ENCODE assay signal across 8 cellular contexts in the genomic region with DNA sequence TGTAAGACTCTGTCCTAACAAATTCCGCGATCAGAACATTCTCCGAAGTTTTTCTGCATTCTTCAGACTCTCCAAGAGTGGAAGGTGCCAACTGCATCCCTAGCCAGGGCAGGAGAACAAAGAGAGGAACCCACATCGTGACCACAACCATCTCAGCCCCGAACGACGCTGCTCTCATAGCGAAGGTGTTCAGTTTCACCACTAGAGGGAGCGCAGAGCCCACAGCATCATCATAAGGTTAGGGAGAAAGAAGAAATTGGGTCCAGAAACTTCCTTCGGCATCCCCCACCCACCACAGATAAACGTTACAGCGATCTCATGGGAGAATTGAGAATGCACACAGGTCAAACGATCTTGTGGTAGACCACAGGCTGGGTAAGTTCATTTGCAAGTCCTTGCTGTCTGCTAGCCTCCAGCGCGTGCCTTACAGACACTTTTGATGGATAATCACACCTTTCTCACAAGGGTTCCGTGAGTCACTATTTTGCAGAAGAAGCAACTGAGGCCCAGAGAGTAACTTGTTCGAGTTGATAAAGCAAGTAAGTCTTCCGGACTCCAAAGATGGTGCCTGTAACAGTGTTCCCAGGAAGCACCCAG. TPM values are rescaled to one million over a fixed set of nuclear protein-coding genes. Genes with fewer than 3 reads are reported as not detected.
DNase-seq lines count a peak whose midpoint lies in the region; ATAC-seq, FAIRE-seq and TF ChIP-seq lines count a peak whose summit lies in the region.

No MANE protein-coding gene starts in this region.

- H3K9ac ChIP-seq in keratinocyte (ENCODE audit: control insufficient read depth, extremely low read depth, insufficient read depth, low read length), result no peak overlapping the region

- no peaks in the 10 kb centered on the region for H3K9me1 ChIP-seq in keratinocyte (ENCODE audit: control insufficient read depth, extremely low read depth, insufficient read depth, low read length)

- H4K20me1 ChIP-seq in keratinocyte (ENCODE audit: control insufficient read depth, extremely low read depth, insufficient read depth, low read length), result no peaks in the 10 kb centered on the region

- CTCF ChIA-PET in WTC11 (lab: Charles Lee), result interaction anchor here (0.6 to 1.4 kb wide), 2 partner anchors 14 to 557 kb away, joined by 3 read pairs; no protein-coding TSS in a partner anchor

- ATAC-seq in WTC11 (peak; percentile 63), GM18858 (IDR thresholded peaks at IDR 0.05; ENCODE audit: unreplicated experiment) (no peak)

- H3K36me3 ChIP-seq in bronchial epithelial cell (ENCODE audit: control insufficient read depth, insufficient read depth, low read length) (no peaks in the 10 kb centered on the region), keratinocyte (ENCODE audit: control insufficient read depth in 2 of 2, extremely low read depth in 1 of 2, insufficient read depth in 2 of 2, low read length in 2 of 2) (no peaks in the 10 kb centered on the region)

- peak; percentile 86 for FAIRE-seq in bronchial epithelial cell (lab: Jason Lieb, UNC)
- FAIRE-seq in keratinocyte (lab: Jason Lieb, UNC), result peak; percentile 73

- H3K36me3 Mint-ChIP-seq in HFFc6 (ENCODE audit: low read depth) (no peaks in the 10 kb centered on the region; the same call in 1 of the 2 replicates), WTC11 (peaks cover 8% of the 10 kb centered on the region)

- dilution Hi-C loops in keratinocyte (cut with MboI; ENCODE audit: extremely low pct_ligation_motif_present, low sequenced_read_pairs), result loop anchor here (25.0 kb wide), 1 partner anchor 562 kb away; no protein-coding TSS in a partner anchor

- peak; percentile 67 for DNase-seq in Caki2 (ENCODE audit: low read depth)
- peak; percentile 63 for DNase-seq in HFFc6
- peak; percentile 81 for DNase-seq in NCI-H2196 (lab: John Stamatoyannopoulos, UW; ENCODE audit: unreplicated experiment)
- peak; percentile 74 for DNase-seq in WTC11 (ENCODE audit: low spot score)
- DNase-seq in bronchial epithelial cell (ENCODE audit: low read depth), result peak; percentile 48
- DNase-seq in keratinocyte (ENCODE audit: low read depth, low spot score), result peak; percentile 46
- peak; percentile 17 for DNase-seq in stimulated activated CD4-positive, alpha-beta T cell treated with anti-CD3 and anti-CD28 coated beads, Interleukin-2, amount 100 ng/mL, for 4 hours (ENCODE audit: low read depth)

- H3K4me3 ChIP-seq in bronchial epithelial cell (ENCODE audit: low read depth, low read length) (no peak overlapping the region), keratinocyte (ENCODE audit: control insufficient read depth in 2 of 3, extremely low read depth in 1 of 3, insufficient read depth in 2 of 3, low read depth in 1 of 3, low read length in 3 of 3) (no peak overlapping the region)

- peak; percentile 98 for TF ChIP-seq CTCF in HFFc6 (IDR thresholded peaks at IDR 0.05)
- peak; percentile 88 for TF ChIP-seq CTCF in WTC11 (IDR thresholded peaks at IDR 0.05)
- TF ChIP-seq CTCF in bronchial epithelial cell (IDR thresholded peaks at IDR 0.05; ENCODE audit: insufficient read depth, low read length, severe bottlenecking), result peak; percentile 94
- peak; percentile 93 to 98 (median 94) for TF ChIP-seq CTCF in keratinocyte (optimal IDR thresholded peaks at IDR 0.05 in 1 of 3, IDR thresholded peaks at IDR 0.05 in 1 of 3, conservative IDR thresholded peaks at IDR 0.05 in 1 of 3; ENCODE audit: extremely low read depth in 1 of 3, insufficient read depth in 2 of 3, low read length in 3 of 3)

- H3K4me1 ChIP-seq in keratinocyte (ENCODE audit: control insufficient read depth, extremely low read depth, insufficient read depth, low read length), result no peaks in the 10 kb centered on the region

- in situ Hi-C loops in Caki2 (cut with HindIII; ENCODE audit: low pct_unique_long_range_greater_than_20kb, low sequenced_read_pairs), result no loop called here

- H3K27ac ChIP-seq in keratinocyte (ENCODE audit: control insufficient read depth, insufficient read depth, low read length), result no peak overlapping the region

- H3K4me1 Mint-ChIP-seq in HFFc6 (ENCODE audit: low read depth), result peaks cover 17% of the 10 kb centered on the region
- peaks cover 53% of the 10 kb centered on the region for H3K4me1 Mint-ChIP-seq in WTC11

- H3K4me3 Mint-ChIP-seq in HFFc6, result no peak overlapping the region; the same call in 1 of the 2 replicates
- no peak overlapping the region for H3K4me3 Mint-ChIP-seq in WTC11

- no peak overlapping the region for H2AFZ ChIP-seq in keratinocyte (ENCODE audit: control insufficient read depth, low read length)

- H3K27me3 Mint-ChIP-seq in HFFc6 (ENCODE audit: insufficient read depth) (peaks cover 5% of the 10 kb centered on the region), WTC11 (ENCODE audit: low read depth) (peaks cover 15% of the 10 kb centered on the region)

- POLR2A ChIA-PET in WTC11 (lab: Charles Lee), result no interaction called here

- H3K9me3 ChIP-seq in keratinocyte (ENCODE audit: control insufficient read depth, low read depth, low read length), result no peaks in the 10 kb centered on the region

- H3K9me3 Mint-ChIP-seq in HFFc6, result no peaks in the 10 kb centered on the region
- peaks cover 12% of the 10 kb centered on the region for H3K9me3 Mint-ChIP-seq in WTC11

- H3K79me2 ChIP-seq in keratinocyte (ENCODE audit: control insufficient read depth, insufficient read depth, low read length), result no peaks in the 10 kb centered on the region

- H3K4me2 ChIP-seq in keratinocyte (ENCODE audit: control insufficient read depth, extremely low read depth, insufficient read depth, low read depth, low read length), result no peak overlapping the region

- H3K27me3 ChIP-seq in bronchial epithelial cell (ENCODE audit: control insufficient read depth, insufficient read depth, low read length), result no peaks in the 10 kb centered on the region
- H3K27me3 ChIP-seq in keratinocyte (ENCODE audit: control insufficient read depth, extremely low read depth, insufficient read depth, low read length), result no peaks in the 10 kb centered on the region

- H3K27ac Mint-ChIP-seq in HFFc6 (no peak overlapping the region), WTC11 (no peak overlapping the region)

TF ChIP-seq in WTC11, 78 proteins besides CTCF, POLR2A, EP300 and RAD21 (continues in another document):
- TF ChIP-seq CREM (CRISPR knock-in tag; IDR thresholded peaks at IDR 0.05) (peak; percentile 45; the same call in 1 of the 2 replicates), SMAD4 (CRISPR knock-in tag; IDR thresholded peaks at IDR 0.05) (no peak), ZNF232 (CRISPR knock-in tag; IDR thresholded peaks at IDR 0.05) (no peak), AFF4 (CRISPR knock-in tag; IDR thresholded peaks at IDR 0.05; ENCODE audit: borderline replicate concordance) (no peak), ZNF219 (CRISPR knock-in tag; IDR thresholded peaks at IDR 0.05; ENCODE audit: borderline replicate concordance) (no peak), ZNF416 (CRISPR knock-in tag; IDR thresholded peaks at IDR 0.05) (no peak)

RNA-seq across cellular contexts. Expression of gene ARL4C, which starts 53.7 kb away (rescaled TPM):
- 43.2 and 54.8 TPM in 2 replicates for total RNA-seq in Caki2 (2014; rRNA removed; shearing (Covaris generic); ENCODE audit: low replicate concordance)
- 1 to 10 TPM; 3.6 to 6.5 (median 6.0) TPM for total RNA-seq in HFFc6 (2021; fragmentation: NEBNext Ultra II Directional; extraction: Animal tissue kit (Norgen Biotek cat#: 25700))
- 9.3 to 10.6 TPM (median 10.4 TPM) in 3 replicates for total RNA-seq in WTC11 (2021)
- total RNA-seq in bronchial epithelial cell, result 7.8 and 9.5 TPM in 2 replicates
- polyA plus RNA-seq in keratinocyte, result 55.0 to 108 TPM (median 79.5 TPM) in 3 replicates
- 15.7 TPM for polyA plus RNA-seq in keratinocyte (2011; ENCODE audit: low read depth)
- polyA plus RNA-seq in keratinocyte (2011; cell fraction: cytosol; rRNA removed), result 88.4 and 91.7 TPM in 2 replicates
- 80.7 and 82.4 TPM in 2 replicates for polyA plus RNA-seq in keratinocyte (2011; cell fraction: nucleus; rRNA removed)
- 33.5 and 151 TPM in 2 replicates for polyA plus RNA-seq in keratinocyte (2012; ENCODE audit: low replicate concordance)
- polyA minus RNA-seq in keratinocyte, result 54.9 to 71.5 TPM (median 67.6 TPM) in 3 replicates
- polyA minus RNA-seq in keratinocyte (2011; cell fraction: cytosol; rRNA and poly(A)+ RNA removed), result 123 TPM
- 45.6 and 62.1 TPM in 2 replicates for polyA minus RNA-seq in keratinocyte (2011; cell fraction: nucleus; rRNA and poly(A)+ RNA removed)

Comparison
In these comparisons a context has a peak if more than half of its experiments do, and no peak if none do; other contexts are left out.
1. DNase-seq: peak in every context shown above with its lines; median percentile 81 in NCI-H2196; 74 in WTC11; 67 in Caki2; 63 in HFFc6; 48 in bronchial epithelial cell; 46 in keratinocyte; 17 in stimulated activated CD4-positive, alpha-beta T cell treated with anti-CD3 and anti-CD28 coated beads, Interleukin-2, amount 100 ng/mL, for 4 hours.